Comparison of ENCODE assay signal across 11 cellular contexts in the genomic region with DNA sequence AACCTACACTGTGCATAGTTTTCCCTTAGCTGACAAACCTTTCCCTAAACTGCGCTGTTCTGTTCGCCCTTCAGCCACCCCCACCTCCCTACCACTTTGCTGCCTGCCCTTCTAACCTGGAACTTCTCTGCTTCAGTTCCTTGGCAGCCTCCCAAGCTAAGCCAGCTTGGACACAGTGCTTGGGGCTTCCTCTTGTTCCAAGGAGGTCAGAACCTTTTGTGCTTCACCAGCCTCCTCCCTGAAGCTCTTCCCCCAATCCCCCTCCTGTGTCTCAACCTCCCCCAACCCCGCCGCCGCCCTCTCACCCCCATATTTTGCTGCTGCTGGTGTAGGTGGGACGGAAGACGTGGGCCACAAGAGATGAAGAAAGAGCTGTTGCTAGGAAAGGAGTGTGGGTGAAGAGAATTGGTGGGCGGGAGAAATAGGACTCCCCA.
DNase-seq lines count a peak whose midpoint lies in the region; ATAC-seq, FAIRE-seq and TF ChIP-seq lines count a peak whose summit lies in the region.
"Had no signal": no experiment of that assay in that cellular context is flagged by ENCODE, and none has a peak within 500 bp of the region (broad histone marks: within the 10 kb centered on the region; RNA-seq: fewer than 3 reads in every experiment).

No MANE protein-coding gene starts in this region.

- no peaks in the 10 kb centered on the region for H3K9me3 Mint-ChIP-seq in stimulated activated effector memory CD8-positive, alpha-beta T cell treated with anti-CD3 and anti-CD28 coated beads, Interleukin-12 subunit alpha, Interleukin-12 subunit beta, amount 100 ng/mL, for 72 hours

- in situ Hi-C loops in astrocyte of the spinal cord (cut with HindIII; ENCODE audit: low sequenced_read_pairs): no loop called here

- ATAC-seq in stimulated activated effector memory CD8-positive, alpha-beta T cell treated with anti-CD3 and anti-CD28 coated beads, Interleukin-12 subunit alpha, Interleukin-12 subunit beta, amount 100 ng/mL, for 72 hours: peak; percentile 37
- no peak for ATAC-seq in GM21528 (IDR thresholded peaks at IDR 0.05; ENCODE audit: low FRiP score, unreplicated experiment)
- ATAC-seq in HG02588 (IDR thresholded peaks at IDR 0.05; ENCODE audit: unreplicated experiment): no peak

- DNase-seq in NK-92 treated with Interleukin-12 subunit alpha and Interleukin-12 subunit beta, amount 100 ng/mL, for 24 hours (lab: John Stamatoyannopoulos, UW): peak; percentile 15
- DNase-seq in NK-92 (lab: John Stamatoyannopoulos, UW; ENCODE audit: unreplicated experiment) (no peak), astrocyte of the spinal cord (ENCODE audit: low read depth, low spot score) (peak; percentile 43), kidney tubule cell (ENCODE audit: low spot score) (peak; percentile 79), GM19239 (ENCODE audit: insufficient read length, low spot score) (no peak)
- DNase-seq in stimulated activated effector memory CD8-positive, alpha-beta T cell treated with anti-CD3 and anti-CD28 coated beads, Interleukin-12 subunit alpha, Interleukin-12 subunit beta, amount 100 ng/mL, for 72 hours (ENCODE audit: low spot score in 2 of 2): no peak
- DNase-seq: central memory CD4-positive, alpha-beta T cell; NCI-H510A had no signal

- peak overlapping the region; percentile 76 for H3K27ac Mint-ChIP-seq in stimulated activated effector memory CD8-positive, alpha-beta T cell treated with anti-CD3 and anti-CD28 coated beads, Interleukin-12 subunit alpha, Interleukin-12 subunit beta, amount 100 ng/mL, for 72 hours

- H3K4me3 ChIP-seq in astrocyte of the spinal cord (ENCODE audit: low read depth, low read length): no peak overlapping the region

- peaks cover 18% of the 10 kb centered on the region for H3K4me1 Mint-ChIP-seq in stimulated activated effector memory CD8-positive, alpha-beta T cell treated with anti-CD3 and anti-CD28 coated beads, Interleukin-12 subunit alpha, Interleukin-12 subunit beta, amount 100 ng/mL, for 72 hours

- peak overlapping the region; percentile 42 for H3K4me3 Mint-ChIP-seq in stimulated activated effector memory CD8-positive, alpha-beta T cell treated with anti-CD3 and anti-CD28 coated beads, Interleukin-12 subunit alpha, Interleukin-12 subunit beta, amount 100 ng/mL, for 72 hours

- FAIRE-seq in GM19239 (lab: Jason Lieb, UNC): no peak
- FAIRE-seq: islet of Langerhans had no signal

- H3K36me3 Mint-ChIP-seq in stimulated activated effector memory CD8-positive, alpha-beta T cell treated with anti-CD3 and anti-CD28 coated beads, Interleukin-12 subunit alpha, Interleukin-12 subunit beta, amount 100 ng/mL, for 72 hours: no peaks in the 10 kb centered on the region

- TF ChIP-seq CTCF in astrocyte of the spinal cord (IDR thresholded peaks at IDR 0.05; ENCODE audit: low read depth, low read length): no peak

Comparison
In these comparisons a context has a peak if more than half of its experiments do, and no peak if none do; other contexts are left out.
1. DNase-seq: peak in NK-92 treated with Interleukin-12 subunit alpha and Interleukin-12 subunit beta, amount 100 ng/mL, for 24 hours (single experiment), astrocyte of the spinal cord (single experiment) and kidney tubule cell (single experiment); none in NK-92 (single experiment), stimulated activated effector memory CD8-positive, alpha-beta T cell treated with anti-CD3 and anti-CD28 coated beads, Interleukin-12 subunit alpha, Interleukin-12 subunit beta, amount 100 ng/mL, for 72 hours (0 of 2) and GM19239 (single experiment).